ENCODE assay signal across 20 cellular contexts in genomic region chr16:87337247-87337646, GRCh38. TPM values are rescaled to one million over a fixed set of nuclear protein-coding genes. Genes with fewer than 3 reads are reported as not detected.
A peak's percentile ranks its signal among the peaks of the same experiment; 100 is the strongest.
DNase-seq lines count a peak whose midpoint lies in the region; ATAC-seq and TF ChIP-seq lines count a peak whose summit lies in the region.
"Had no signal": no experiment of that assay in that cellular context is flagged by ENCODE, and none has a peak within 500 bp of the region (broad histone marks: within the 10 kb centered on the region; RNA-seq: fewer than 3 reads in every experiment).

No MANE protein-coding gene starts in this region.

- H3F3A ChIP-seq in GM23338 (replicated peaks; ENCODE audit: low read depth), result no peaks in the 10 kb centered on the region

- TF ChIP-seq EP300 in tibial nerve (IDR thresholded peaks at IDR 0.05), result no peak

- H3K27ac Mint-ChIP-seq in GM23338, result peak overlapping the region; percentile 52
- H3K27ac Mint-ChIP-seq in activated naive CD8-positive, alpha-beta T cell treated with anti-CD3 and anti-CD28 coated beads, Interleukin-2, amount 50 U/mL, for 24 hours, result peak overlapping the region; percentile 54
- peak overlapping the region; percentile 71 for H3K27ac Mint-ChIP-seq in stimulated activated effector memory CD8-positive, alpha-beta T cell treated with anti-CD3 and anti-CD28 coated beads, Interleukin-12 subunit alpha, Interleukin-12 subunit beta, amount 100 ng/mL, for 72 hours
- H3K27ac Mint-ChIP-seq: neural progenitor cell had no signal

- peaks cover 4% of the 10 kb centered on the region for H4K20me1 ChIP-seq in GM23338 (replicated peaks; ENCODE audit: insufficient read depth)

- H3K79me2 ChIP-seq in GM23338 (replicated peaks; ENCODE audit: insufficient read depth), result no peaks in the 10 kb centered on the region

- peaks cover 10% of the 10 kb centered on the region for H3K27me3 Mint-ChIP-seq in GM23338 (ENCODE audit: insufficient read depth, low read depth, poor library complexity)
- no peaks in the 10 kb centered on the region for H3K27me3 Mint-ChIP-seq in activated naive CD8-positive, alpha-beta T cell treated with anti-CD3 and anti-CD28 coated beads, Interleukin-2, amount 50 U/mL, for 24 hours

- H3K4me3 Mint-ChIP-seq in GM23338, result no peak overlapping the region
- no peak overlapping the region for H3K4me3 Mint-ChIP-seq in activated naive CD8-positive, alpha-beta T cell treated with anti-CD3 and anti-CD28 coated beads, Interleukin-2, amount 50 U/mL, for 24 hours
- H3K4me3 Mint-ChIP-seq in stimulated activated effector memory CD8-positive, alpha-beta T cell treated with anti-CD3 and anti-CD28 coated beads, Interleukin-12 subunit alpha, Interleukin-12 subunit beta, amount 100 ng/mL, for 72 hours, result no peak overlapping the region
- H3K4me3 Mint-ChIP-seq: activated T-cell treated with anti-CD3 and anti-CD28 coated beads, Interleukin-2, amount 50 U/mL, for 4 hours; neural progenitor cell had no signal

- WGBS in tibial nerve, 2 donors, result 77 to 80% methylated on average over 13 of the region's 13 CpGs

- H3K9me3 ChIP-seq in tibial nerve, result no peaks in the 10 kb centered on the region
- H3K9me3 ChIP-seq: body of pancreas, left lung, psoas muscle had no signal

- H3K27me3 ChIP-seq in GM23338 (ENCODE audit: insufficient read depth), result no peaks in the 10 kb centered on the region
- no peaks in the 10 kb centered on the region for H3K27me3 ChIP-seq in tibial nerve
- H3K27me3 ChIP-seq: body of pancreas, left lung, neural progenitor cell had no signal

- H3K36me3 ChIP-seq in GM23338 (ENCODE audit: insufficient read depth) (no peaks in the 10 kb centered on the region), tibial nerve (peaks cover 2 to 89% (median 13%) of the 10 kb centered on the region in 3 donors)
- H3K36me3 ChIP-seq: neural progenitor cell had no signal

- DNase-seq in Right ventricle myocardium superior, result peak; percentile 17
- DNase-seq in left cardiac atrium, result no peak
- DNase-seq in GM23338 (ENCODE audit: low spot score), result no peak
- no peak for DNase-seq in activated naive CD8-positive, alpha-beta T cell treated with anti-CD3 and anti-CD28 coated beads, Interleukin-2, amount 50 U/mL, for 24 hours
- no peak for DNase-seq in stimulated activated effector memory CD8-positive, alpha-beta T cell treated with anti-CD3 and anti-CD28 coated beads, Interleukin-12 subunit alpha, Interleukin-12 subunit beta, amount 100 ng/mL, for 72 hours (ENCODE audit: low spot score in 2 of 2)
- DNase-seq in NCI-H510A (lab: John Stamatoyannopoulos, UW), result no peak
- DNase-seq in tibial nerve (ENCODE audit: low spot score in 2 of 2), result no peak
- DNase-seq in stimulated activated naive CD4-positive, alpha-beta T cell treated with Interleukin-2 at 50 U/mL for 16 hours (lab: John Stamatoyannopoulos, UW), result no peak
- DNase-seq: activated T-cell treated with anti-CD3 and anti-CD28 coated beads, Interleukin-2, amount 50 U/mL, for 4 hours; body of pancreas; Calu3; head of caudate nucleus; NCI-H524; stimulated activated CD4-positive, alpha-beta T cell treated with anti-CD3 and anti-CD28 coated beads, Interleukin-2, amount 100 ng/mL, for 24 hours had no signal

- no peaks in the 10 kb centered on the region for H3K9me2 ChIP-seq in GM23338 (ENCODE audit: insufficient read depth)

- no peak overlapping the region for H3K4me2 ChIP-seq in GM23338
- H3K4me2 ChIP-seq: neural progenitor cell had no signal

- peaks cover 12% of the 10 kb centered on the region; the same call in 2 of the 3 replicates for H3K36me3 Mint-ChIP-seq in GM23338 (ENCODE audit: low read depth)
- H3K36me3 Mint-ChIP-seq in activated naive CD8-positive, alpha-beta T cell treated with anti-CD3 and anti-CD28 coated beads, Interleukin-2, amount 50 U/mL, for 24 hours (ENCODE audit: low read depth), result peaks cover 29% of the 10 kb centered on the region
- H3K36me3 Mint-ChIP-seq in stimulated activated effector memory CD8-positive, alpha-beta T cell treated with anti-CD3 and anti-CD28 coated beads, Interleukin-12 subunit alpha, Interleukin-12 subunit beta, amount 100 ng/mL, for 72 hours, result peaks cover 74% of the 10 kb centered on the region

- ATAC-seq in Right ventricle myocardium superior (ENCODE audit: poor library complexity) (no peak), left cardiac atrium (no peak), GM23338 (no peak)
- no peak for ATAC-seq in activated naive CD8-positive, alpha-beta T cell treated with anti-CD3 and anti-CD28 coated beads, Interleukin-2, amount 50 U/mL, for 24 hours
- no peak for ATAC-seq in stimulated activated effector memory CD8-positive, alpha-beta T cell treated with anti-CD3 and anti-CD28 coated beads, Interleukin-12 subunit alpha, Interleukin-12 subunit beta, amount 100 ng/mL, for 72 hours
- ATAC-seq: activated naive CD4-positive, alpha-beta T cell treated with anti-CD3 and anti-CD28 coated beads, Interleukin-2, amount 50 U/mL, for 72 hours; activated T-cell treated with anti-CD3 and anti-CD28 coated beads, Interleukin-2, amount 50 U/mL, for 4 hours; body of pancreas; left lung; psoas muscle had no signal

- TF ChIP-seq CTCF in GM23338 (conservative IDR thresholded peaks at IDR 0.05; ENCODE audit: low read depth in 2 of 2), result no peak
- TF ChIP-seq CTCF in tibial nerve (IDR thresholded peaks at IDR 0.05), result no peak

- H3K4me3 ChIP-seq in GM23338 (no peak overlapping the region), tibial nerve (no peak overlapping the region)
- H3K4me3 ChIP-seq: body of pancreas, coronary artery, left lung, neural progenitor cell, psoas muscle had no signal

- H3K9me3 Mint-ChIP-seq in GM23338, result no peaks in the 10 kb centered on the region; the same call in 2 of the 3 replicates
- no peaks in the 10 kb centered on the region for H3K9me3 Mint-ChIP-seq in activated naive CD8-positive, alpha-beta T cell treated with anti-CD3 and anti-CD28 coated beads, Interleukin-2, amount 50 U/mL, for 24 hours
- H3K9me3 Mint-ChIP-seq in stimulated activated effector memory CD8-positive, alpha-beta T cell treated with anti-CD3 and anti-CD28 coated beads, Interleukin-12 subunit alpha, Interleukin-12 subunit beta, amount 100 ng/mL, for 72 hours, result no peaks in the 10 kb centered on the region
- H3K9me3 Mint-ChIP-seq: activated naive CD4-positive, alpha-beta T cell treated with anti-CD3 and anti-CD28 coated beads, Interleukin-2, amount 50 U/mL, for 72 hours; activated T-cell treated with anti-CD3 and anti-CD28 coated beads, Interleukin-2, amount 50 U/mL, for 4 hours; neural progenitor cell had no signal

- no peak overlapping the region for H3K27ac ChIP-seq in GM23338 (ENCODE audit: low read depth)
- no peak overlapping the region for H3K27ac ChIP-seq in tibial nerve
- H3K27ac ChIP-seq: body of pancreas, coronary artery, left lung, neural progenitor cell, psoas muscle, RWPE1 had no signal

- no peaks in the 10 kb centered on the region for H3K4me1 ChIP-seq in GM23338 (ENCODE audit: insufficient read depth)
- H3K4me1 ChIP-seq in tibial nerve, result peaks cover 0 to 4% (median 0%) of the 10 kb centered on the region in 4 donors
- H3K4me1 ChIP-seq: body of pancreas, left lung, neural progenitor cell had no signal

- H2AFZ ChIP-seq in GM23338, result no peak overlapping the region
- H2AFZ ChIP-seq: neural progenitor cell had no signal

- H3K4me1 Mint-ChIP-seq in GM23338, result no peaks in the 10 kb centered on the region; the same call in 2 of the 3 replicates
- H3K4me1 Mint-ChIP-seq in activated naive CD8-positive, alpha-beta T cell treated with anti-CD3 and anti-CD28 coated beads, Interleukin-2, amount 50 U/mL, for 24 hours, result peaks cover 15% of the 10 kb centered on the region
- no peaks in the 10 kb centered on the region for H3K4me1 Mint-ChIP-seq in stimulated activated effector memory CD8-positive, alpha-beta T cell treated with anti-CD3 and anti-CD28 coated beads, Interleukin-12 subunit alpha, Interleukin-12 subunit beta, amount 100 ng/mL, for 72 hours
- H3K4me1 Mint-ChIP-seq: neural progenitor cell had no signal

- no peak for TF ChIP-seq POLR2A in tibial nerve (IDR thresholded peaks at IDR 0.05)

- intact Hi-C loops in Right ventricle myocardium superior (cut with DNase I) (no loop called here), left cardiac atrium (cut with DNase I) (no loop called here)

TF ChIP-seq in GM23338, 12 proteins besides CTCF, POLR2A, EP300 and RAD21 (continues in another document):
- TF ChIP-seq POLR2AphosphoS5 (IDR thresholded peaks at IDR 0.05; ENCODE audit: low read depth) (no peak), ZNF114 (CRISPR knock-in tag; IDR thresholded peaks at IDR 0.05) (no peak)

RNA-seq across cellular contexts. Expression of gene C16orf95, which starts 20.1 kb away (rescaled TPM):
- 2.1 TPM for total RNA-seq in Right ventricle myocardium superior
- total RNA-seq in left cardiac atrium, result 1 to 10 TPM; 3.2 to 3.4 TPM
- 1.2 and 1.9 TPM in 2 replicates for total RNA-seq in GM23338 (2014; rRNA removed; shearing (Covaris generic))
- 2.5 and 3.9 TPM in 2 replicates for polyA plus RNA-seq in GM23338 (2016; fragmentation: Nextera tagmentation; extraction: Ambion mirVana)
- 1 to 10 TPM in 3 of 4 donors, under 1 TPM in 1; 0.44 to 9.8 (median 2.6) TPM for total RNA-seq in tibial nerve

RNA-seq across cellular contexts. Expression of gene FBXO31, which starts 46.3 kb away (rescaled TPM):
- total RNA-seq in Right ventricle myocardium superior, result 78.9 TPM
- total RNA-seq in left cardiac atrium, result 10 to 100 TPM; 45.6 to 50.8 TPM
- total RNA-seq in GM23338 (2014; rRNA removed; shearing (Covaris generic)), result 11.3 and 23.8 TPM in 2 replicates
- 4.5 and 7.0 TPM in 2 replicates for polyA plus RNA-seq in GM23338 (2016; fragmentation: Nextera tagmentation; extraction: Ambion mirVana)
- 100 to 1,000 TPM in 3 of 4 donors, 10 to 100 TPM in 1; 89.4 to 241 (median 147) TPM for total RNA-seq in tibial nerve

RNA-seq across cellular contexts. Expression of gene MAP1LC3B, which starts 54.9 kb away (rescaled TPM):
- 118 TPM for total RNA-seq in Right ventricle myocardium superior
- total RNA-seq in left cardiac atrium, result 10 to 100 TPM; 82.9 to 90.2 TPM
- 35.9 and 42.6 TPM in 2 replicates for total RNA-seq in GM23338 (2014; rRNA removed; shearing (Covaris generic))
- 75.0 and 80.2 TPM in 2 replicates for polyA plus RNA-seq in GM23338 (2016; fragmentation: Nextera tagmentation; extraction: Ambion mirVana)
- 10 to 100 TPM; 60.9 to 78.1 (median 68.2) TPM for total RNA-seq in tibial nerve
